8 cellular contexts compared by ENCODE assay signal in genomic region chr17:42118545-42118944, GRCh38. TPM values are rescaled to one million over a fixed set of nuclear protein-coding genes. Genes with fewer than 3 reads are reported as not detected.
DNase-seq lines count a peak whose midpoint lies in the region; ATAC-seq and TF ChIP-seq lines count a peak whose summit lies in the region.

No MANE protein-coding gene starts in this region.

- no peak overlapping the region for H3K18ac ChIP-seq in mesenchymal stem cell (ENCODE audit: low read depth in 1 of 2, low read length in 2 of 2)

- no peaks in the 10 kb centered on the region for H4K20me1 ChIP-seq in OCI-LY1 (ENCODE audit: insufficient read depth, low read length)

- peak overlapping the region; percentile 36 for H3K27ac Mint-ChIP-seq in activated naive CD8-positive, alpha-beta T cell

- no peak overlapping the region for H2BK120ac ChIP-seq in mesenchymal stem cell (ENCODE audit: low read depth, low read length)

- H3K9me3 ChIP-seq in OCI-LY1 (ENCODE audit: low read length) (no peaks in the 10 kb centered on the region), mesenchymal stem cell (ENCODE audit: control insufficient read depth, low read length) (no peaks in the 10 kb centered on the region)

- H3K4me3 ChIP-seq in OCI-LY1 (ENCODE audit: low read depth, low read length, poor library complexity, severe bottlenecking): no peak overlapping the region
- no peak overlapping the region for H3K4me3 ChIP-seq in mesenchymal stem cell (ENCODE audit: insufficient read depth in 1 of 2, low read depth in 1 of 2, low read length in 2 of 2)

- no peak overlapping the region for H2BK15ac ChIP-seq in mesenchymal stem cell (ENCODE audit: low read depth, poor library complexity, severe bottlenecking)

- no peak overlapping the region for H2AK5ac ChIP-seq in mesenchymal stem cell (ENCODE audit: low read length, severe bottlenecking)

- H3K4me1 ChIP-seq in OCI-LY1 (ENCODE audit: insufficient read depth, low read length, severe bottlenecking): peaks cover 47% of the 10 kb centered on the region
- H3K4me1 ChIP-seq in mesenchymal stem cell (ENCODE audit: control insufficient read depth, insufficient read depth, low read depth, low read length): peaks cover 8% of the 10 kb centered on the region

- H3K36me3 Mint-ChIP-seq in activated naive CD8-positive, alpha-beta T cell: peaks cover 2% of the 10 kb centered on the region

- H3K9ac ChIP-seq in OCI-LY1 (ENCODE audit: low read length): no peak overlapping the region; the same call in 1 of the 2 replicates
- H3K9ac ChIP-seq in mesenchymal stem cell (ENCODE audit: low read length): no peak overlapping the region

- H3K4me3 Mint-ChIP-seq in activated naive CD8-positive, alpha-beta T cell: peak overlapping the region; percentile 74

- peak; percentile 52 for DNase-seq in ELR (ENCODE audit: low read depth)
- peak; percentile 37 for DNase-seq in mesenchymal stem cell
- DNase-seq in epidermal melanocyte (ENCODE audit: insufficient read length, low spot score): no peak
- no peak for DNase-seq in occipital lobe (lab: John Stamatoyannopoulos, UW)

- no peak overlapping the region for H2AFZ ChIP-seq in OCI-LY1 (ENCODE audit: low read length)
- no peak overlapping the region for H2AFZ ChIP-seq in mesenchymal stem cell (ENCODE audit: low read depth, low read length)

- H3K27me3 ChIP-seq in OCI-LY1 (ENCODE audit: insufficient read depth, low read length) (no peaks in the 10 kb centered on the region), mesenchymal stem cell (ENCODE audit: control insufficient read depth in 1 of 2, insufficient read depth in 1 of 2, low read length in 2 of 2) (no peaks in the 10 kb centered on the region)

- no peak overlapping the region for H2BK12ac ChIP-seq in mesenchymal stem cell (ENCODE audit: low read length in 2 of 2)

- ATAC-seq in HG03457 (IDR thresholded peaks at IDR 0.05; ENCODE audit: unreplicated experiment): no peak

- H3K27ac ChIP-seq in 22Rv1: peak overlapping the region; percentile 77
- H3K27ac ChIP-seq in OCI-LY1 (ENCODE audit: low read depth, low read length, poor library complexity, severe bottlenecking): no peak overlapping the region
- H3K27ac ChIP-seq in mesenchymal stem cell (ENCODE audit: low read length, poor library complexity, severe bottlenecking): no peak overlapping the region

- peaks cover 9% of the 10 kb centered on the region for H3K79me1 ChIP-seq in mesenchymal stem cell (replicated peaks; ENCODE audit: low read length, poor library complexity, severe bottlenecking)

- H3K4me1 Mint-ChIP-seq in activated naive CD8-positive, alpha-beta T cell (ENCODE audit: low read depth): peaks cover 26% of the 10 kb centered on the region

- 100% methylated on average over 2 of the region's 2 CpGs for WGBS in mesenchymal stem cell

- no peaks in the 10 kb centered on the region for H3K9me2 ChIP-seq in OCI-LY1 (ENCODE audit: low read depth, low read length)

- no peak overlapping the region for H4K91ac ChIP-seq in mesenchymal stem cell (ENCODE audit: low read length)

- H2BK5ac ChIP-seq in mesenchymal stem cell (ENCODE audit: low read depth, low read length, poor library complexity, severe bottlenecking): no peak overlapping the region

- TF ChIP-seq CTCF in 22Rv1 (IDR thresholded peaks at IDR 0.05): peak; percentile 59
- TF ChIP-seq CTCF in OCI-LY1 (IDR thresholded peaks at IDR 0.05; ENCODE audit: low read length): peak; percentile 85

- no peaks in the 10 kb centered on the region for H3K79me2 ChIP-seq in OCI-LY1 (ENCODE audit: insufficient read depth, low read length)

- H4K8ac ChIP-seq in mesenchymal stem cell (ENCODE audit: low read length): no peak overlapping the region

- H3K36me3 ChIP-seq in OCI-LY1 (ENCODE audit: insufficient read depth, low read length) (peaks cover 33% of the 10 kb centered on the region; the same call in 1 of the 2 replicates), mesenchymal stem cell (ENCODE audit: control insufficient read depth in 1 of 2, insufficient read depth in 2 of 2, low read depth in 1 of 2, low read length in 2 of 2) (peaks cover 42 to 72% of the 10 kb centered on the region in 2 experiments)

- no peaks in the 10 kb centered on the region for H3F3A ChIP-seq in OCI-LY1 (ENCODE audit: insufficient read depth, low read length)

- no peaks in the 10 kb centered on the region for H3K9me3 Mint-ChIP-seq in activated naive CD8-positive, alpha-beta T cell (ENCODE audit: low read depth)

- no peak overlapping the region for H3K14ac ChIP-seq in mesenchymal stem cell (ENCODE audit: low read length in 2 of 2)

- H3K27me3 Mint-ChIP-seq in activated naive CD8-positive, alpha-beta T cell: no peaks in the 10 kb centered on the region

- no peak overlapping the region for H3K23ac ChIP-seq in mesenchymal stem cell (ENCODE audit: low read length in 2 of 2)

- H3K4me2 ChIP-seq in OCI-LY1 (ENCODE audit: low read length): no peak overlapping the region; the same call in 1 of the 2 replicates
- no peak overlapping the region for H3K4me2 ChIP-seq in mesenchymal stem cell (ENCODE audit: low read length, poor library complexity, severe bottlenecking)

- H3K4ac ChIP-seq in mesenchymal stem cell (ENCODE audit: low read depth in 1 of 2, low read length in 2 of 2): no peak overlapping the region

RNA-seq across cellular contexts. Expression of gene KAT2A, which starts 2.6 kb away (rescaled TPM):
- polyA plus RNA-seq in mesenchymal stem cell (2013, experiment 1 of 2): 14.9 TPM
- polyA plus RNA-seq in mesenchymal stem cell (2013, experiment 2 of 2): 14.8 TPM
- total RNA-seq in occipital lobe: 9.0 TPM

RNA-seq across cellular contexts. Expression of gene HSPB9, which starts 4.1 kb away (rescaled TPM):
- polyA plus RNA-seq in mesenchymal stem cell (2013, experiment 1 of 2): not detected
- polyA plus RNA-seq in mesenchymal stem cell (2013, experiment 2 of 2): not detected
- not detected for total RNA-seq in occipital lobe

RNA-seq across cellular contexts. Expression of gene DHX58, which starts 6.0 kb away (rescaled TPM):
- polyA plus RNA-seq in mesenchymal stem cell (2013, experiment 1 of 2): 2.0 TPM
- 1.5 TPM for polyA plus RNA-seq in mesenchymal stem cell (2013, experiment 2 of 2)
- total RNA-seq in occipital lobe: 1.1 TPM

RNA-seq across cellular contexts. Expression of gene ZNF385C, which starts 20.3 kb away (rescaled TPM):
- polyA plus RNA-seq in mesenchymal stem cell (2013, experiment 1 of 2): 0.07 TPM
- polyA plus RNA-seq in mesenchymal stem cell (2013, experiment 2 of 2): 0.11 TPM
- total RNA-seq in occipital lobe: 0.31 TPM

RNA-seq across cellular contexts. Expression of gene RAB5C, which starts 36.2 kb away (rescaled TPM):
- 239 TPM for polyA plus RNA-seq in mesenchymal stem cell (2013, experiment 1 of 2)
- 228 TPM for polyA plus RNA-seq in mesenchymal stem cell (2013, experiment 2 of 2)
- 35.1 TPM for total RNA-seq in occipital lobe

Comparison
In these comparisons a context has a peak if more than half of its experiments do, and no peak if none do; other contexts are left out.
1. DNase-seq: peak in ELR (single experiment) and mesenchymal stem cell (single experiment); none in epidermal melanocyte (single experiment) and occipital lobe (single experiment).